8 cellular contexts compared by ENCODE assay signal in genomic region chr4:86895692-86896488, GRCh38. TPM values are rescaled to one million over a fixed set of nuclear protein-coding genes. Genes with fewer than 3 reads are reported as not detected.
DNase-seq lines count a peak whose midpoint lies in the region; ATAC-seq and TF ChIP-seq lines count a peak whose summit lies in the region.

No MANE protein-coding gene starts in this region.

- peak; percentile 90 for TF ChIP-seq CTCF in neural crest cell (conservative IDR thresholded peaks at IDR 0.05)

- POLR2A ChIA-PET in activated naive CD8-positive, alpha-beta T cell treated with anti-CD3 and anti-CD28 coated beads, Interleukin-2, amount 10 ng/mL, durations not matched to agents 7 days and 5 days (lab: Charles Lee): no interaction called here
- POLR2A ChIA-PET in HEK293T (lab: Yijun Ruan, JAX): no interaction called here

- peak; percentile 35 for ATAC-seq in activated naive CD8-positive, alpha-beta T cell treated with anti-CD3 and anti-CD28 coated beads, Interleukin-2, amount 10 ng/mL, durations not matched to agents 7 days and 5 days (ENCODE audit: low read depth)

- no peaks in the 10 kb centered on the region for H3K9me3 Mint-ChIP-seq in activated naive CD8-positive, alpha-beta T cell treated with anti-CD3 and anti-CD28 coated beads, Interleukin-2, amount 10 ng/mL, durations not matched to agents 7 days and 5 days
- no peaks in the 10 kb centered on the region for H3K9me3 Mint-ChIP-seq in activated naive CD8-positive, alpha-beta T cell treated with anti-CD3 and anti-CD28 coated beads for 36 hours
- H3K9me3 Mint-ChIP-seq in neural crest cell: no peaks in the 10 kb centered on the region

- H3K4me1 Mint-ChIP-seq in activated naive CD8-positive, alpha-beta T cell treated with anti-CD3 and anti-CD28 coated beads, Interleukin-2, amount 10 ng/mL, durations not matched to agents 7 days and 5 days: peaks cover 5% of the 10 kb centered on the region
- H3K4me1 Mint-ChIP-seq in activated naive CD8-positive, alpha-beta T cell treated with anti-CD3 and anti-CD28 coated beads for 36 hours: peaks cover 6% of the 10 kb centered on the region
- H3K4me1 Mint-ChIP-seq in neural crest cell: peaks cover 13% of the 10 kb centered on the region

- H3K4me3 Mint-ChIP-seq in activated naive CD8-positive, alpha-beta T cell treated with anti-CD3 and anti-CD28 coated beads, Interleukin-2, amount 10 ng/mL, durations not matched to agents 7 days and 5 days: no peak overlapping the region
- no peak overlapping the region for H3K4me3 Mint-ChIP-seq in activated naive CD8-positive, alpha-beta T cell treated with anti-CD3 and anti-CD28 coated beads for 36 hours
- no peak overlapping the region for H3K4me3 Mint-ChIP-seq in neural crest cell

- DNase-seq in activated naive CD8-positive, alpha-beta T cell treated with anti-CD3 and anti-CD28 coated beads, Interleukin-2, amount 10 ng/mL, durations not matched to agents 7 days and 5 days: no peak
- DNase-seq in activated naive CD8-positive, alpha-beta T cell treated with anti-CD3 and anti-CD28 coated beads for 36 hours: no peak
- DNase-seq in HEK293T (ENCODE audit: extremely low spot score) (peak; percentile 41), NCI-H128 (lab: John Stamatoyannopoulos, UW; ENCODE audit: unreplicated experiment) (peak; percentile 41), SKM-1 (lab: John Stamatoyannopoulos, UW; ENCODE audit: unreplicated experiment) (peak; percentile 85), fibroblast of gingiva (ENCODE audit: low read depth) (peak; percentile 63), neural crest cell (ENCODE audit: low read depth, low spot score) (peak; percentile 18)
- DNase-seq in effector CD4-positive, alpha-beta T cell: no peak

- H3K27me3 Mint-ChIP-seq in activated naive CD8-positive, alpha-beta T cell treated with anti-CD3 and anti-CD28 coated beads, Interleukin-2, amount 10 ng/mL, durations not matched to agents 7 days and 5 days: peaks cover 17% of the 10 kb centered on the region
- H3K27me3 Mint-ChIP-seq in activated naive CD8-positive, alpha-beta T cell treated with anti-CD3 and anti-CD28 coated beads for 36 hours: peaks cover 22% of the 10 kb centered on the region
- H3K27me3 Mint-ChIP-seq in neural crest cell (ENCODE audit: low read depth): no peaks in the 10 kb centered on the region

- no peaks in the 10 kb centered on the region for H3K36me3 Mint-ChIP-seq in activated naive CD8-positive, alpha-beta T cell treated with anti-CD3 and anti-CD28 coated beads, Interleukin-2, amount 10 ng/mL, durations not matched to agents 7 days and 5 days
- no peaks in the 10 kb centered on the region for H3K36me3 Mint-ChIP-seq in activated naive CD8-positive, alpha-beta T cell treated with anti-CD3 and anti-CD28 coated beads for 36 hours
- no peaks in the 10 kb centered on the region for H3K36me3 Mint-ChIP-seq in neural crest cell (ENCODE audit: low read depth)

- CTCF ChIA-PET in HEK293T (lab: Yijun Ruan, JAX): interaction anchor here (0.6 kb wide), 1 partner anchor 14 kb away, joined by 3 read pairs; no protein-coding TSS in a partner anchor

- H3K27ac Mint-ChIP-seq in activated naive CD8-positive, alpha-beta T cell treated with anti-CD3 and anti-CD28 coated beads, Interleukin-2, amount 10 ng/mL, durations not matched to agents 7 days and 5 days: no peak overlapping the region
- H3K27ac Mint-ChIP-seq in activated naive CD8-positive, alpha-beta T cell treated with anti-CD3 and anti-CD28 coated beads for 36 hours: no peak overlapping the region
- H3K27ac Mint-ChIP-seq in neural crest cell (ENCODE audit: unreplicated experiment): no peak overlapping the region

TF ChIP-seq in HEK293T, 16 proteins besides CTCF, POLR2A, EP300 and RAD21:
- TF ChIP-seq LEF1 (IDR thresholded peaks at IDR 0.05; ENCODE audit: borderline replicate concordance) (no peak), ELF4 (IDR thresholded peaks at IDR 0.05) (no peak), FOXK2 (IDR thresholded peaks at IDR 0.05) (0 out of 2 replicates have a peak, but pooled peaks have one; percentile 54), FOXA1 (IDR thresholded peaks at IDR 0.05) (no peak), SUZ12 (IDR thresholded peaks at IDR 0.05) (no peak), ZNF384 (IDR thresholded peaks at IDR 0.05) (no peak)

RNA-seq across cellular contexts. Expression of gene C4orf36, which starts 3.7 kb away (rescaled TPM):
- under 1 TPM in 1 of 2 experiments, not detected in 1; 0.44 TPM for total RNA-seq in activated naive CD8-positive, alpha-beta T cell treated with anti-CD3 and anti-CD28 coated beads, Interleukin-2, amount 10 ng/mL, durations not matched to agents 7 days and 5 days
- total RNA-seq in activated naive CD8-positive, alpha-beta T cell treated with anti-CD3 and anti-CD28 coated beads for 36 hours: not detected
- total RNA-seq in neural crest cell: 1.9 and 3.2 TPM in 2 replicates

RNA-seq across cellular contexts. Expression of gene AFF1, which starts 38.9 kb away (rescaled TPM):
- total RNA-seq in activated naive CD8-positive, alpha-beta T cell treated with anti-CD3 and anti-CD28 coated beads, Interleukin-2, amount 10 ng/mL, durations not matched to agents 7 days and 5 days: 10 to 100 TPM; 57.1 to 62.5 TPM
- 10 to 100 TPM; 28.7 to 31.5 TPM for total RNA-seq in activated naive CD8-positive, alpha-beta T cell treated with anti-CD3 and anti-CD28 coated beads for 36 hours
- total RNA-seq in neural crest cell: 34.1 and 37.8 TPM in 2 replicates

RNA-seq across cellular contexts. Expression of gene SLC10A6, which starts 46.7 kb away (rescaled TPM):
- not detected for total RNA-seq in activated naive CD8-positive, alpha-beta T cell treated with anti-CD3 and anti-CD28 coated beads, Interleukin-2, amount 10 ng/mL, durations not matched to agents 7 days and 5 days
- total RNA-seq in activated naive CD8-positive, alpha-beta T cell treated with anti-CD3 and anti-CD28 coated beads for 36 hours: not detected
- not detected in 2 replicates for total RNA-seq in neural crest cell

Comparison
In these comparisons a context has a peak if more than half of its experiments do, and no peak if none do; other contexts are left out.
1. DNase-seq: peak in HEK293T (single experiment), NCI-H128 (single experiment), SKM-1 (single experiment), fibroblast of gingiva (single experiment) and neural crest cell (single experiment); none in activated naive CD8-positive, alpha-beta T cell treated with anti-CD3 and anti-CD28 coated beads, Interleukin-2, amount 10 ng/mL, durations not matched to agents 7 days and 5 days (single experiment), activated naive CD8-positive, alpha-beta T cell treated with anti-CD3 and anti-CD28 coated beads for 36 hours (single experiment) and effector CD4-positive, alpha-beta T cell (single experiment).